In the genomic region with DNA sequence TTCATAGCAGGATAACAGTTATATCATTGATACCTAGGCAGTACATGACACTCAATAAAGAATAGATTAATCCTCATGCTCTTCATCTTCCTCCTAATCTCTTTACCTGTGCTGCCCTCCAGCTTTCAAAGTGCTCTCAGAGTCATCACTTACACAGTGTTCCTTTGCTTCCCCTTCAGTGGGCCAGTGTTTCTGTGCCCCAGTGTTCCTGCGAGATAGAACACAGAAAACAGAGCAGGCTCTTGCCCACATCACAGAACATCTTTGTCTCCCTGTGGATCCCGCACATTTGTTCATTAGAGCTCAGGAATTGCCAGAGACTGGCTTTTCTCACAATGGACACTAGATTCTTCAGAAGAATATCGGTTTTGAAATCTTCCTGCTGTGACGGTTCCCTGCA, we compare ENCODE assay signal across 17 cellular contexts. TPM values are rescaled to one million over a fixed set of nuclear protein-coding genes. Genes with fewer than 3 reads are reported as not detected.
"Had no signal": no experiment of that assay in that cellular context is flagged by ENCODE, and none has a peak within 500 bp of the region (broad histone marks: within the 10 kb centered on the region; RNA-seq: fewer than 3 reads in every experiment).

No MANE protein-coding gene starts in this region.

RNA-seq across cellular contexts. Expression of a gene that starts 12.5 kb away (rescaled TPM):
- total RNA-seq: chondrocyte; dermis blood vessel endothelial cell; esophagus squamous epithelium; kidney; left cardiac atrium; left lung; lower leg skin; lung microvascular endothelial cell; naive thymus-derived CD8-positive, alpha-beta T cell; osteoblast; psoas muscle; spleen; suprapubic skin; thyroid gland; ureter; vagina had no signal
- polyA plus RNA-seq: naive thymus-derived CD8-positive, alpha-beta T cell; psoas muscle; spleen had no signal

RNA-seq across cellular contexts. Expression of a gene that starts 36.2 kb away (rescaled TPM):
- total RNA-seq: myocyte; naive thymus-derived CD8-positive, alpha-beta T cell had no signal
- polyA plus RNA-seq: naive thymus-derived CD8-positive, alpha-beta T cell had no signal
